Comparison of ENCODE assay signal across 24 cellular contexts in genomic region chr2:79124907-79125720, GRCh38. TPM values are rescaled to one million over a fixed set of nuclear protein-coding genes. Genes with fewer than 3 reads are reported as not detected.
DNase-seq lines count a peak whose midpoint lies in the region; ATAC-seq and TF ChIP-seq lines count a peak whose summit lies in the region.
"Had no signal": no experiment of that assay in that cellular context is flagged by ENCODE, and none has a peak within 500 bp of the region (broad histone marks: within the 10 kb centered on the region; RNA-seq: fewer than 3 reads in every experiment).

No MANE protein-coding gene starts in this region.

- peak overlapping the region; percentile 55 for H3K4me3 ChIP-seq in SK-N-MC
- no peak overlapping the region for H3K4me3 ChIP-seq in body of pancreas
- no peak overlapping the region for H3K4me3 ChIP-seq in parathyroid adenoma (ENCODE audit: low read depth, low read length)
- H3K4me3 ChIP-seq: BLaER1 treated with 17β-estradiol and CSF1 and Interleukin-3, amounts not matched to agents 10 nM and 100 nM; GM12878 had no signal

- ATAC-seq in body of pancreas: peak; percentile 23
- ATAC-seq: CD8-positive, alpha-beta T cell; GM12878 had no signal

- no peaks in the 10 kb centered on the region for H3K79me2 ChIP-seq in parathyroid adenoma

- no peaks in the 10 kb centered on the region for H3K27me3 ChIP-seq in body of pancreas
- no peaks in the 10 kb centered on the region for H3K27me3 ChIP-seq in parathyroid adenoma (ENCODE audit: control insufficient read depth, insufficient read depth, low read length)

- 27 to 32% methylated on average over 9 of the region's 9 CpGs for WGBS in body of pancreas, 2 donors

- H3K4me1 ChIP-seq in body of pancreas: peaks cover 6% of the 10 kb centered on the region
- H3K4me1 ChIP-seq in parathyroid adenoma: no peaks in the 10 kb centered on the region
- H3K4me1 ChIP-seq: Caco-2 had no signal

- peak overlapping the region; percentile 17 for H2AFZ ChIP-seq in parathyroid adenoma

- TF ChIP-seq CTCF in body of pancreas (IDR thresholded peaks at IDR 0.05): no peak
- no peak for TF ChIP-seq CTCF in parathyroid adenoma (IDR thresholded peaks at IDR 0.05)

- DNase-seq in MV-4-11 (lab: John Stamatoyannopoulos, UW) (peak; percentile 2), SK-N-MC (ENCODE audit: low read depth, low spot score) (no peak), body of pancreas (peak; percentile 28 to 66 (median 40)), DMS53 (lab: John Stamatoyannopoulos, UW) (no peak), posterior cingulate gyrus (no peak), ureter (ENCODE audit: low spot score) (no peak)
- DNase-seq: 8988T; AML-193; Caco-2; Calu3; CD4-positive, alpha-beta T cell; CD8-positive, alpha-beta T cell; DMS79; DND-41; EL; GDM1 had no signal

- peak; percentile 56 to 96 (median 89) for TF ChIP-seq POLR2A in body of pancreas (IDR thresholded peaks at IDR 0.05)

- H3K9ac ChIP-seq in SK-N-MC (ENCODE audit: insufficient read length) (no peak overlapping the region), parathyroid adenoma (no peak overlapping the region)
- H3K9ac ChIP-seq: BLaER1 treated with 17β-estradiol and CSF1 and Interleukin-3, amounts not matched to agents 10 nM and 100 nM had no signal

- H3K9me3 ChIP-seq in SK-N-MC (ENCODE audit: low read depth, low read length) (no peaks in the 10 kb centered on the region), body of pancreas (no peaks in the 10 kb centered on the region), parathyroid adenoma (ENCODE audit: control insufficient read depth, low read length) (no peaks in the 10 kb centered on the region)
- H3K9me3 ChIP-seq: BLaER1 treated with 17β-estradiol and CSF1 and Interleukin-3, amounts not matched to agents 10 nM and 100 nM; Caco-2 had no signal

- peak overlapping the region; percentile 81 for H3K27ac ChIP-seq in SK-N-MC
- H3K27ac ChIP-seq in body of pancreas: peak overlapping the region in 2 of 4 donors; percentile 91 to 94
- H3K27ac ChIP-seq in parathyroid adenoma: no peak overlapping the region
- H3K27ac ChIP-seq: BLaER1 treated with 17β-estradiol and CSF1 and Interleukin-3, amounts not matched to agents 10 nM and 100 nM; C4-2B had no signal

- H3K36me3 ChIP-seq in SK-N-MC (ENCODE audit: insufficient read depth, low read length): no peaks in the 10 kb centered on the region
- peaks cover 0 to 4% of the 10 kb centered on the region in 2 donors for H3K36me3 ChIP-seq in body of pancreas (replicated peaks in 1 of 2; ENCODE audit: insufficient read depth in 1 of 2, low read depth in 2 of 2)
- no peaks in the 10 kb centered on the region for H3K36me3 ChIP-seq in parathyroid adenoma (ENCODE audit: control insufficient read depth, insufficient read depth, low read length)
- H3K36me3 ChIP-seq: BLaER1 treated with 17β-estradiol and CSF1 and Interleukin-3, amounts not matched to agents 10 nM and 100 nM had no signal

- intact Hi-C loops in body of pancreas (cut with DNase I) (no loop called here), posterior cingulate gyrus (cut with DNase I) (no loop called here)

- H3K4me2 ChIP-seq in parathyroid adenoma (ENCODE audit: low read length): no peak overlapping the region

RNA-seq across cellular contexts. Expression of gene REG1A, which starts 4.8 kb away (rescaled TPM):
- total RNA-seq in body of pancreas: over 10,000 TPM; 14,523 to 48,012 TPM
- not detected for total RNA-seq in ureter
- total RNA-seq: A673; B cell; Calu3; CD4-positive, alpha-beta T cell; CD8-positive, alpha-beta T cell; G401 had no signal

RNA-seq across cellular contexts. Expression of gene REG3A, which starts 34.4 kb away (rescaled TPM):
- 100 to 1,000 TPM; 351 to 831 TPM for total RNA-seq in body of pancreas
- total RNA-seq in ureter: not detected
- total RNA-seq: A673; B cell; Calu3; CD4-positive, alpha-beta T cell; CD8-positive, alpha-beta T cell; Daoy; G401 had no signal

RNA-seq across cellular contexts. Expression of gene REG1B, which starts 37.3 kb away (rescaled TPM):
- total RNA-seq in body of pancreas: over 10,000 TPM in 1 of 2 donors, 1,000 to 10,000 TPM in 1; 4,279 to 15,911 TPM
- not detected for total RNA-seq in ureter
- total RNA-seq: A673; B cell; Caco-2; Calu3; CD4-positive, alpha-beta T cell; CD8-positive, alpha-beta T cell; Daoy; G401 had no signal

Comparison
In these comparisons a context has a peak if more than half of its experiments do, and no peak if none do; other contexts are left out.
1. DNase-seq: peak in MV-4-11 (single experiment) and body of pancreas (4 of 4); none in SK-N-MC (single experiment), DMS53 (single experiment), posterior cingulate gyrus (0 of 10) and ureter (single experiment).
2. RNA of gene REG1A, which starts 4.8 kb away (total RNA-seq): 14,523 to 48,012 TPM in body of pancreas; not detected in ureter (single experiment); every median in the first group is over 1,000 times any median in the second.
3. RNA of gene REG3A, which starts 34.4 kb away (total RNA-seq): 351 to 831 TPM in body of pancreas; not detected in ureter (single experiment); every median in the first group is over 100 times any median in the second.
4. RNA of gene REG1B, which starts 37.3 kb away (total RNA-seq): 4,279 to 15,911 TPM in body of pancreas; not detected in ureter (single experiment); every median in the first group is over 1,000 times any median in the second.